2 cellular contexts compared by ENCODE assay signal in the genomic region with DNA sequence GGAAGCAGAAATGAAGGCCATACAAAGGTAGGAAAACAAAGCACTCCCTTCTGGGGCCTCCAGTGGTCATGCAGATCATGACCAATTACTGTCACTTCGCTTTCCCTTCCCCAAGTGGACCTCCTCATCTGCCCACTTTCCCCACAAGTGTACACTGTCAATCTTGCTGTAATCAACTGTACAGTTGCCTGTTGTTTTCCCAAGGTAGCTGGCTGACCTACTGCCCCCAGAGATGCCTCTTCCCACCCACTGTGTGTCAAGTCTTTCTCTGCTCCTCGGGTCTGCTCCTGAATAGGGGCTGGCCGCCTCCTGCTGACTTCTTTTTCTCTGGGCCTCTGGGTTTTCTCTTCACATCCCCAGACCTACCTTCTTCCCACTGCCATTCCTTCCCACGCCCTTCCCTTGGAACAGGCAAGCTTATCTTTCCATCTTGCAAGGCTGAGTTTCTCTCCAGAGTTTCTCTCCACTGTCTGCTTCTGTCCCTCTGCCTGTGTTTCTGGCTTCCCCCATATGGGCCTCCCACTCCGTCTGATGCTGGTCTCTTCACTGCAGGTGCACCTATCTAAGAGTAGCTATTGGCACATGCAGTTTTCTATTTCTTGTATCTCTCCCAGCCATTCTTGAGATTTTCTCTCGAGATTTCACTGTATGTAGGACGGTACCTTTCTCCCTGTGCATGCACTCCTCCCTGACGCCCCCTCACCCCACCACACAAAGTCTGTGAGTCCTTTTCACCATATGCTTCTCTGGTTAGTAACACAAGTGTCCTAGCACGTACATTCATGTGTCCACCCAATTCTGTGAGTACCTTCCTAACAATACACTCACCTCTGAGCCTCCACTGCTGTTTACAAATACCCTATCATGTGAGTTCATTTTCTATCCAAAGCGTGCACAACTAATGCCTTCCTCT.
TF ChIP-seq lines count a peak whose summit lies in the region.

No MANE protein-coding gene starts in this region.

TF ChIP-seq in GM12878, 131 proteins besides CTCF, POLR2A, EP300 and RAD21:
- TF ChIP-seq, protein P1, sequence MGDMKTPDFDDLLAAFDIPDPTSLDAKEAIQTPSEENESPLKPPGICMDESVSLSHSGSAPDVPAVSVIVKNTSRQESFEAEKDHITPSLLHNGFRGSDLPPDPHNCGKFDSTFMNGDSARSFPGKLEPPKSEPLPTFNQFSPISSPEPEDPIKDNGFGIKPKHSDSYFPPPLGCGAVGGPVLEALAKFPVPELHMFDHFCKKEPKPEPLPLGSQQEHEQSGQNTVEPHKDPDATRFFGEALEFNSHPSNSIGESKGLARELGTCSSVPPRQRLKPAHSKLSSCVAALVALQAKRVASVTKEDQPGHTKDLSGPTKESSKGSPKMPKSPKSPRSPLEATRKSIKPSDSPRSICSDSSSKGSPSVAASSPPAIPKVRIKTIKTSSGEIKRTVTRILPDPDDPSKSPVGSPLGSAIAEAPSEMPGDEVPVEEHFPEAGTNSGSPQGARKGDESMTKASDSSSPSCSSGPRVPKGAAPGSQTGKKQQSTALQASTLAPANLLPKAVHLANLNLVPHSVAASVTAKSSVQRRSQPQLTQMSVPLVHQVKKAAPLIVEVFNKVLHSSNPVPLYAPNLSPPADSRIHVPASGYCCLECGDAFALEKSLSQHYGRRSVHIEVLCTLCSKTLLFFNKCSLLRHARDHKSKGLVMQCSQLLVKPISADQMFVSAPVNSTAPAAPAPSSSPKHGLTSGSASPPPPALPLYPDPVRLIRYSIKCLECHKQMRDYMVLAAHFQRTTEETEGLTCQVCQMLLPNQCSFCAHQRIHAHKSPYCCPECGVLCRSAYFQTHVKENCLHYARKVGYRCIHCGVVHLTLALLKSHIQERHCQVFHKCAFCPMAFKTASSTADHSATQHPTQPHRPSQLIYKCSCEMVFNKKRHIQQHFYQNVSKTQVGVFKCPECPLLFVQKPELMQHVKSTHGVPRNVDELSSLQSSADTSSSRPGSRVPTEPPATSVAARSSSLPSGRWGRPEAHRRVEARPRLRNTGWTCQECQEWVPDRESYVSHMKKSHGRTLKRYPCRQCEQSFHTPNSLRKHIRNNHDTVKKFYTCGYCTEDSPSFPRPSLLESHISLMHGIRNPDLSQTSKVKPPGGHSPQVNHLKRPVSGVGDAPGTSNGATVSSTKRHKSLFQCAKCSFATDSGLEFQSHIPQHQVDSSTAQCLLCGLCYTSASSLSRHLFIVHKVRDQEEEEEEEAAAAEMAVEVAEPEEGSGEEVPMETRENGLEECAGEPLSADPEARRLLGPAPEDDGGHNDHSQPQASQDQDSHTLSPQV (IDR thresholded peaks at IDR 0.05): no peak
- TF ChIP-seq POLR2AphosphoS2 (IDR thresholded peaks at IDR 0.05; ENCODE audit: low read depth, low read length): no peak
- TF ChIP-seq SIN3A (IDR thresholded peaks at IDR 0.05; ENCODE audit: low read depth, low read length): peak; percentile 24; the same call in 1 of the 2 replicates
- no peak for TF ChIP-seq MEF2B (IDR thresholded peaks at IDR 0.05; ENCODE audit: partially characterized antibody, poor library complexity, severe bottlenecking)
- no peak for TF ChIP-seq NFYA (IDR thresholded peaks at IDR 0.05; ENCODE audit: borderline replicate concordance, low read depth, low read length)
- no peak for TF ChIP-seq NR2F1 (conservative IDR thresholded peaks at IDR 0.05)
- TF ChIP-seq SMC3 (IDR thresholded peaks at IDR 0.05; ENCODE audit: borderline replicate concordance, low read length): 0 out of 2 replicates have a peak, but pooled peaks have one; percentile 6
- TF ChIP-seq, protein P2, sequence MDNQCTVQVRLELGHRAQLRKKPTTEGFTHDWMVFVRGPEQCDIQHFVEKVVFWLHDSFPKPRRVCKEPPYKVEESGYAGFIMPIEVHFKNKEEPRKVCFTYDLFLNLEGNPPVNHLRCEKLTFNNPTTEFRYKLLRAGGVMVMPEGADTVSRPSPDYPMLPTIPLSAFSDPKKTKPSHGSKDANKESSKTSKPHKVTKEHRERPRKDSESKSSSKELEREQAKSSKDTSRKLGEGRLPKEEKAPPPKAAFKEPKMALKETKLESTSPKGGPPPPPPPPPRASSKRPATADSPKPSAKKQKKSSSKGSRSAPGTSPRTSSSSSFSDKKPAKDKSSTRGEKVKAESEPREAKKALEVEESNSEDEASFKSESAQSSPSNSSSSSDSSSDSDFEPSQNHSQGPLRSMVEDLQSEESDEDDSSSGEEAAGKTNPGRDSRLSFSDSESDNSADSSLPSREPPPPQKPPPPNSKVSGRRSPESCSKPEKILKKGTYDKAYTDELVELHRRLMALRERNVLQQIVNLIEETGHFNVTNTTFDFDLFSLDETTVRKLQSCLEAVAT (IDR thresholded peaks at IDR 0.05): peak; percentile 21; the same call in 1 of the 2 replicates
- peak in 1 of 2 experiments; percentile 24; a peak in 1 of 3 replicates for TF ChIP-seq EGR1 (IDR thresholded peaks at IDR 0.05; ENCODE audit: borderline replicate concordance in 1 of 2, low read depth in 2 of 2, low read length in 2 of 2)
- no peak for TF ChIP-seq NR2C2 (IDR thresholded peaks at IDR 0.05; ENCODE audit: borderline replicate concordance, control insufficient read depth, insufficient read length, low read depth)
- peak; percentile 17; the same call in 1 of the 2 replicates for TF ChIP-seq POLR2AphosphoS5 (IDR thresholded peaks at IDR 0.05; ENCODE audit: low read length)
- TF ChIP-seq IKZF2 (IDR thresholded peaks at IDR 0.05): no peak
- TF ChIP-seq RAD51 (IDR thresholded peaks at IDR 0.05): no peak
- peak; percentile 28; the same call in 1 of the 2 replicates for TF ChIP-seq SMAD5 (IDR thresholded peaks at IDR 0.05; ENCODE audit: low read depth)

TF ChIP-seq in HepG2, 621 proteins besides CTCF, POLR2A, EP300 and RAD21 (continues in another document):
- no peak for TF ChIP-seq CCDC6 (CRISPR knock-in tag; IDR thresholded peaks at IDR 0.05)
- TF ChIP-seq HNF4A (CRISPR knock-in tag; IDR thresholded peaks at IDR 0.05): peak; percentile 28
- peak; percentile 21; the same call in 1 of the 2 replicates for TF ChIP-seq KMT2A (CRISPR knock-in tag; IDR thresholded peaks at IDR 0.05)
- 0 out of 2 replicates have a peak, but pooled peaks have one; percentile 27 for TF ChIP-seq NR2F2 (IDR thresholded peaks at IDR 0.05; ENCODE audit: borderline replicate concordance, low read depth)
- no peak for TF ChIP-seq ZFP37 (CRISPR knock-in tag; IDR thresholded peaks at IDR 0.05; ENCODE audit: borderline replicate concordance)
- TF ChIP-seq FOXA3 (CRISPR knock-in tag; IDR thresholded peaks at IDR 0.05): peak; percentile 59
- TF ChIP-seq PITX1 (CRISPR knock-in tag; IDR thresholded peaks at IDR 0.05): peak; percentile 43; the same call in 1 of the 2 replicates
- peak; percentile 50 for TF ChIP-seq RBFOX2 (IDR thresholded peaks at IDR 0.05; ENCODE audit: low read depth, low read length)
- TF ChIP-seq ZFY (CRISPR knock-in tag; IDR thresholded peaks at IDR 0.05): peak; percentile 32; the same call in 1 of the 2 replicates
- TF ChIP-seq ZNF780A (CRISPR knock-in tag; IDR thresholded peaks at IDR 0.05): no peak
- TF ChIP-seq, protein P3, sequence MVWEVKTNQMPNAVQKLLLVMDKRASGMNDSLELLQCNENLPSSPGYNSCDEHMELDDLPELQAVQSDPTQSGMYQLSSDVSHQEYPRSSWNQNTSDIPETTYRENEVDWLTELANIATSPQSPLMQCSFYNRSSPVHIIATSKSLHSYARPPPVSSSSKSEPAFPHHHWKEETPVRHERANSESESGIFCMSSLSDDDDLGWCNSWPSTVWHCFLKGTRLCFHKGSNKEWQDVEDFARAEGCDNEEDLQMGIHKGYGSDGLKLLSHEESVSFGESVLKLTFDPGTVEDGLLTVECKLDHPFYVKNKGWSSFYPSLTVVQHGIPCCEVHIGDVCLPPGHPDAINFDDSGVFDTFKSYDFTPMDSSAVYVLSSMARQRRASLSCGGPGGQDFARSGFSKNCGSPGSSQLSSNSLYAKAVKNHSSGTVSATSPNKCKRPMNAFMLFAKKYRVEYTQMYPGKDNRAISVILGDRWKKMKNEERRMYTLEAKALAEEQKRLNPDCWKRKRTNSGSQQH (CRISPR knock-in tag; IDR thresholded peaks at IDR 0.05; ENCODE audit: low read depth): peak; percentile 52; the same call in 1 of the 2 replicates
- TF ChIP-seq, protein P4, sequence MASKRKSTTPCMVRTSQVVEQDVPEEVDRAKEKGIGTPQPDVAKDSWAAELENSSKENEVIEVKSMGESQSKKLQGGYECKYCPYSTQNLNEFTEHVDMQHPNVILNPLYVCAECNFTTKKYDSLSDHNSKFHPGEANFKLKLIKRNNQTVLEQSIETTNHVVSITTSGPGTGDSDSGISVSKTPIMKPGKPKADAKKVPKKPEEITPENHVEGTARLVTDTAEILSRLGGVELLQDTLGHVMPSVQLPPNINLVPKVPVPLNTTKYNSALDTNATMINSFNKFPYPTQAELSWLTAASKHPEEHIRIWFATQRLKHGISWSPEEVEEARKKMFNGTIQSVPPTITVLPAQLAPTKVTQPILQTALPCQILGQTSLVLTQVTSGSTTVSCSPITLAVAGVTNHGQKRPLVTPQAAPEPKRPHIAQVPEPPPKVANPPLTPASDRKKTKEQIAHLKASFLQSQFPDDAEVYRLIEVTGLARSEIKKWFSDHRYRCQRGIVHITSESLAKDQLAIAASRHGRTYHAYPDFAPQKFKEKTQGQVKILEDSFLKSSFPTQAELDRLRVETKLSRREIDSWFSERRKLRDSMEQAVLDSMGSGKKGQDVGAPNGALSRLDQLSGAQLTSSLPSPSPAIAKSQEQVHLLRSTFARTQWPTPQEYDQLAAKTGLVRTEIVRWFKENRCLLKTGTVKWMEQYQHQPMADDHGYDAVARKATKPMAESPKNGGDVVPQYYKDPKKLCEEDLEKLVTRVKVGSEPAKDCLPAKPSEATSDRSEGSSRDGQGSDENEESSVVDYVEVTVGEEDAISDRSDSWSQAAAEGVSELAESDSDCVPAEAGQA (IDR thresholded peaks at IDR 0.05; ENCODE audit: low read depth): no peak
- TF ChIP-seq, protein P4 (CRISPR knock-in tag; IDR thresholded peaks at IDR 0.05; ENCODE audit: borderline replicate concordance): no peak
- TF ChIP-seq, protein P5, sequence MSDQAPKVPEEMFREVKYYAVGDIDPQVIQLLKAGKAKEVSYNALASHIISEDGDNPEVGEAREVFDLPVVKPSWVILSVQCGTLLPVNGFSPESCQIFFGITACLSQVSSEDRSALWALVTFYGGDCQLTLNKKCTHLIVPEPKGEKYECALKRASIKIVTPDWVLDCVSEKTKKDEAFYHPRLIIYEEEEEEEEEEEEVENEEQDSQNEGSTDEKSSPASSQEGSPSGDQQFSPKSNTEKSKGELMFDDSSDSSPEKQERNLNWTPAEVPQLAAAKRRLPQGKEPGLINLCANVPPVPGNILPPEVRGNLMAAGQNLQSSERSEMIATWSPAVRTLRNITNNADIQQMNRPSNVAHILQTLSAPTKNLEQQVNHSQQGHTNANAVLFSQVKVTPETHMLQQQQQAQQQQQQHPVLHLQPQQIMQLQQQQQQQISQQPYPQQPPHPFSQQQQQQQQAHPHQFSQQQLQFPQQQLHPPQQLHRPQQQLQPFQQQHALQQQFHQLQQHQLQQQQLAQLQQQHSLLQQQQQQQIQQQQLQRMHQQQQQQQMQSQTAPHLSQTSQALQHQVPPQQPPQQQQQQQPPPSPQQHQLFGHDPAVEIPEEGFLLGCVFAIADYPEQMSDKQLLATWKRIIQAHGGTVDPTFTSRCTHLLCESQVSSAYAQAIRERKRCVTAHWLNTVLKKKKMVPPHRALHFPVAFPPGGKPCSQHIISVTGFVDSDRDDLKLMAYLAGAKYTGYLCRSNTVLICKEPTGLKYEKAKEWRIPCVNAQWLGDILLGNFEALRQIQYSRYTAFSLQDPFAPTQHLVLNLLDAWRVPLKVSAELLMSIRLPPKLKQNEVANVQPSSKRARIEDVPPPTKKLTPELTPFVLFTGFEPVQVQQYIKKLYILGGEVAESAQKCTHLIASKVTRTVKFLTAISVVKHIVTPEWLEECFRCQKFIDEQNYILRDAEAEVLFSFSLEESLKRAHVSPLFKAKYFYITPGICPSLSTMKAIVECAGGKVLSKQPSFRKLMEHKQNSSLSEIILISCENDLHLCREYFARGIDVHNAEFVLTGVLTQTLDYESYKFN (CRISPR knock-in tag; conservative IDR thresholded peaks at IDR 0.05): peak; percentile 37; the same call in 1 of the 2 replicates
- peak; percentile 35; the same call in 1 of the 2 replicates for TF ChIP-seq SOX13 (IDR thresholded peaks at IDR 0.05)
- peak in 1 of 2 experiments; percentile 73; a peak in 2 of 4 replicates for TF ChIP-seq SOX13 (CRISPR knock-in tag; conservative IDR thresholded peaks at IDR 0.05 in 1 of 2, IDR thresholded peaks at IDR 0.05 in 1 of 2)
- TF ChIP-seq THAP11 (CRISPR knock-in tag; IDR thresholded peaks at IDR 0.05): peak; percentile 12; the same call in 1 of the 2 replicates
- TF ChIP-seq FOXP1 (IDR thresholded peaks at IDR 0.05): no peak
- peak; percentile 75 for TF ChIP-seq FOXP1 (CRISPR knock-in tag; IDR thresholded peaks at IDR 0.05)
- TF ChIP-seq FOXO1 (CRISPR knock-in tag; IDR thresholded peaks at IDR 0.05): peak; percentile 32; the same call in 1 of the 2 replicates
- TF ChIP-seq ZBTB7B (CRISPR knock-in tag; IDR thresholded peaks at IDR 0.05): peak; percentile 29; the same call in 1 of the 2 replicates
- TF ChIP-seq FOXA1 (IDR thresholded peaks at IDR 0.05): no peak
- TF ChIP-seq FOXA1 (CRISPR knock-in tag; IDR thresholded peaks at IDR 0.05): peak; percentile 52
- TF ChIP-seq, protein P6, sequence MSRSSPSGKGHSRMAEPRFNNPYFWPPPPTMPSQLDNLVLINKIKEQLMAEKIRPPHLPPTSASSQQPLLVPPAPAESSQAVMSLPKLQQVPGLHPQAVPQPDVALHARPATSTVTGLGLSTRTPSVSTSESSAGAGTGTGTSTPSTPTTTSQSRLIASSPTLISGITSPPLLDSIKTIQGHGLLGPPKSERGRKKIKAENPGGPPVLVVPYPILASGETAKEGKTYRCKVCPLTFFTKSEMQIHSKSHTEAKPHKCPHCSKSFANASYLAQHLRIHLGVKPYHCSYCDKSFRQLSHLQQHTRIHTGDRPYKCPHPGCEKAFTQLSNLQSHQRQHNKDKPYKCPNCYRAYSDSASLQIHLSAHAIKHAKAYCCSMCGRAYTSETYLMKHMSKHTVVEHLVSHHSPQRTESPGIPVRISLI (CRISPR knock-in tag; IDR thresholded peaks at IDR 0.05; ENCODE audit: borderline replicate concordance): 0 out of 2 replicates have a peak, but pooled peaks have one; percentile 27
- peak; percentile 31; the same call in 1 of the 2 replicates for TF ChIP-seq RXRA (CRISPR knock-in tag; IDR thresholded peaks at IDR 0.05)
- 0 out of 2 replicates have a peak, but pooled peaks have one; percentile 33 for TF ChIP-seq IRF2 (CRISPR knock-in tag; IDR thresholded peaks at IDR 0.05)
- 0 out of 2 replicates have a peak, but pooled peaks have one; percentile 18 for TF ChIP-seq FOXK2 (IDR thresholded peaks at IDR 0.05)
- TF ChIP-seq SOX6 (IDR thresholded peaks at IDR 0.05): no peak
- peak; percentile 60 for TF ChIP-seq SOX6 (CRISPR knock-in tag; IDR thresholded peaks at IDR 0.05)
- peak in 1 of 2 experiments; percentile 48; a peak in 1 of 4 replicates for TF ChIP-seq KLF16 (CRISPR knock-in tag; IDR thresholded peaks at IDR 0.05)
